9 cellular contexts compared by ENCODE assay signal in genomic region chr12:76266797-76267196, GRCh38.
DNase-seq lines count a peak whose midpoint lies in the region; ATAC-seq, FAIRE-seq and TF ChIP-seq lines count a peak whose summit lies in the region.
"Had no signal": no experiment of that assay in that cellular context is flagged by ENCODE, and none has a peak within 500 bp of the region (broad histone marks: within the 10 kb centered on the region; RNA-seq: fewer than 3 reads in every experiment).

No MANE protein-coding gene starts in this region.

- H3K56ac ChIP-seq in H1 (replicated peaks; ENCODE audit: insufficient read length, low read depth, low read length): no peak overlapping the region

- H3K23me2 ChIP-seq in H1 (ENCODE audit: low read depth, low read length): no peaks in the 10 kb centered on the region

- POLR2A ChIA-PET in H1 (lab: Charles Lee; ENCODE audit: partially characterized antibody): interaction anchor here (1.2 kb wide), 2 partner anchors 76 to 82 kb away, joined by 3 read pairs; partner anchors contain the start of gene BBS10

- no peak overlapping the region for H3K23ac ChIP-seq in H1 (ENCODE audit: insufficient read length)

- no peak overlapping the region for H2BK12ac ChIP-seq in H1 (ENCODE audit: low read depth, low read length)

- no peaks in the 10 kb centered on the region for H4K20me1 ChIP-seq in H1 (replicated peaks in 1 of 2; ENCODE audit: control insufficient read depth in 1 of 2, insufficient read depth in 2 of 2, low read length in 2 of 2)

- TF ChIP-seq CTCF in H1 (IDR thresholded peaks at IDR 0.05; ENCODE audit: control extremely low read depth in 1 of 3, insufficient read depth in 1 of 3, low read depth in 1 of 3, low read length in 3 of 3) (no peak), lung (IDR thresholded peaks at IDR 0.05; ENCODE audit: control extremely low read depth, extremely low read depth) (no peak)

- H3K4me2 ChIP-seq in H1 (ENCODE audit: insufficient read depth in 1 of 2, low read depth in 2 of 2, low read length in 2 of 2): no peak overlapping the region

- H2BK15ac ChIP-seq in H1 (ENCODE audit: low read length): no peak overlapping the region

- no peak for FAIRE-seq in H1 (lab: Jason Lieb, UNC)

- no peak overlapping the region for H2AK5ac ChIP-seq in H1 (ENCODE audit: low read depth, low read length)

- no peak overlapping the region for H2BK5ac ChIP-seq in H1 (ENCODE audit: low read depth, low read length)

- TF ChIP-seq EP300 in H1 (IDR thresholded peaks at IDR 0.05; ENCODE audit: borderline replicate concordance in 1 of 2, low read depth in 2 of 2, low read length in 2 of 2): no peak

- H3K4ac ChIP-seq in H1 (replicated peaks; ENCODE audit: insufficient read length, low read depth, low read length): no peak overlapping the region

- H3K14ac ChIP-seq in H1 (ENCODE audit: insufficient read length): no peak overlapping the region

- H3K9ac ChIP-seq in H1 (replicated peaks in 1 of 4; ENCODE audit: extremely low read depth in 1 of 4, low read depth in 3 of 4, low read length in 3 of 4): no peak overlapping the region

- TF ChIP-seq RAD21 in H1 (IDR thresholded peaks at IDR 0.05 in 1 of 2, conservative IDR thresholded peaks at IDR 0.05 in 1 of 2; ENCODE audit: low read depth in 2 of 2, low read length in 2 of 2): no peak

- 95% methylated on average over 2 of the region's 2 CpGs; no CpG with 5 or more reads in 1 of the 2 experiments for WGBS in H1 (ENCODE audit: extremely low coverage in 1 of 2, insufficient coverage in 1 of 2, insufficient read length in 1 of 2, insufficient replicate concordance in 2 of 2, low coverage in 1 of 2, low lambda C conversion rate in 2 of 2, missing lambda C conversion rate in 1 of 2), 2 experiments
- 51 to 74% methylated on average over 2 of the region's 2 CpGs for WGBS in lung, 2 donors

- no peak overlapping the region for H4K5ac ChIP-seq in H1 (ENCODE audit: insufficient read length, low read depth, low read length)

- no peaks in the 10 kb centered on the region for H3K79me2 ChIP-seq in H1 (ENCODE audit: control insufficient read depth in 1 of 2, insufficient read depth in 2 of 2, low read length in 2 of 2)

- H3K27ac ChIP-seq in H1 (ENCODE audit: low read depth, low read length) (no peak overlapping the region), lung (ENCODE audit: low read depth in 1 of 2, low read length in 1 of 2) (peak overlapping the region; percentile 53 to 63)

- DNase-seq in AG20443 (ENCODE audit: low spot score): peak; percentile 87
- peak; percentile 88 for DNase-seq in NCI-H226
- no peak for DNase-seq in H1 (ENCODE audit: low read depth in 1 of 2, low spot score in 2 of 2)
- peak; percentile 85 for DNase-seq in lung (ENCODE audit: low spot score)
- no peak for DNase-seq in NK-92 (lab: John Stamatoyannopoulos, UW; ENCODE audit: unreplicated experiment)
- no peak for DNase-seq in NOMO-1 treated with DMSO at 0.1 percent for 48 hours (lab: John Stamatoyannopoulos, UW; ENCODE audit: unreplicated experiment)
- no peak for DNase-seq in SKM-1 (lab: John Stamatoyannopoulos, UW; ENCODE audit: unreplicated experiment)
- no peak for DNase-seq in activated CD4-positive, alpha-beta T cell treated with anti-CD3 and anti-CD28 coated beads, Interleukin-2, amount 50 U/mL, for 48 hours
- DNase-seq: activated B cell treated with CpG ODN at 0.5 μM for 24 hours had no signal

- H2AFZ ChIP-seq in H1 (ENCODE audit: low read length): peak overlapping the region; percentile 89; the same call in 1 of the 2 replicates

- H3K4me1 ChIP-seq in H1 (replicated peaks in 1 of 4; ENCODE audit: control insufficient read depth in 3 of 4, insufficient read depth in 4 of 4, low read length in 3 of 4): no peaks in the 10 kb centered on the region; a peak in 1 of 7 replicates
- peaks cover 0 to 2% of the 10 kb centered on the region in 2 donors for H3K4me1 ChIP-seq in lung (ENCODE audit: control insufficient read depth in 2 of 2, insufficient read depth in 2 of 2, low read length in 2 of 2)

- H3K4me3 ChIP-seq in H1 (ENCODE audit: extremely low read depth in 1 of 4, insufficient read depth in 2 of 4, low read depth in 3 of 4, low read length in 4 of 4) (no peak overlapping the region), lung (no peak overlapping the region)

- H4K91ac ChIP-seq in H1 (replicated peaks; ENCODE audit: insufficient read length, low read length): no peak overlapping the region

- no peak overlapping the region for H2BK20ac ChIP-seq in H1 (ENCODE audit: low read length)

- H3K27me3 ChIP-seq in H1 (replicated peaks in 1 of 4; ENCODE audit: control insufficient read depth in 3 of 4, extremely low read depth in 1 of 4, insufficient read depth in 3 of 4, low read length in 3 of 4): no peaks in the 10 kb centered on the region
- no peaks in the 10 kb centered on the region for H3K27me3 ChIP-seq in lung (ENCODE audit: control insufficient read depth, insufficient read depth)

- TF ChIP-seq POLR2A in H1 (IDR thresholded peaks at IDR 0.05; ENCODE audit: control extremely low read depth in 1 of 2, low read depth in 2 of 2, low read length in 2 of 2): no peak

- no peak overlapping the region for H3K18ac ChIP-seq in H1 (ENCODE audit: extremely low read depth, low read length)

- no peaks in the 10 kb centered on the region for H3K36me3 ChIP-seq in H1 (ENCODE audit: control insufficient read depth in 2 of 4, insufficient read depth in 4 of 4, low read length in 3 of 4)
- H3K36me3 ChIP-seq in lung (ENCODE audit: control insufficient read depth in 2 of 2, insufficient read depth in 2 of 2, low read length in 2 of 2): no peaks in the 10 kb centered on the region

- H2BK120ac ChIP-seq in H1 (replicated peaks; ENCODE audit: low read depth, low read length): no peak overlapping the region

- peaks cover 0 to 3% of the 10 kb centered on the region in 2 experiments; a peak in 1 of 4 replicates for H3K9me3 ChIP-seq in H1 (ENCODE audit: insufficient read depth in 2 of 2, low read depth in 1 of 2, low read length in 1 of 2)
- no peaks in the 10 kb centered on the region for H3K9me3 ChIP-seq in lung (ENCODE audit: control insufficient read depth in 2 of 2, insufficient read depth in 1 of 2, low read length in 1 of 2)

- no peaks in the 10 kb centered on the region for H3K79me1 ChIP-seq in H1 (ENCODE audit: low read depth, low read length)

- CTCF ChIA-PET in H1 (lab: Charles Lee; ENCODE audit: partially characterized antibody): interaction anchor here (0.9 to 1.3 kb wide), 4 partner anchors 11 to 207 kb away, joined by 3 read pairs; no protein-coding TSS in a partner anchor

- ATAC-seq in lung (ENCODE audit: insufficient read depth, low FRiP score): peak; percentile 83

- no peak overlapping the region for H4K8ac ChIP-seq in H1 (ENCODE audit: extremely low read depth, insufficient read depth, low read length)

TF ChIP-seq in H1, 55 proteins besides CTCF, POLR2A, EP300 and RAD21 (continues in another document):
- TF ChIP-seq BRCA1 (IDR thresholded peaks at IDR 0.05; ENCODE audit: low read depth, low read length): no peak
- TF ChIP-seq POU5F1 (IDR thresholded peaks at IDR 0.05; ENCODE audit: low read depth, low read length): no peak

Comparison
In these comparisons a context has a peak if more than half of its experiments do, and no peak if none do; other contexts are left out.
1. DNase-seq: peak in AG20443 (single experiment), NCI-H226 (single experiment) and lung (single experiment); none in H1 (0 of 2), NK-92 (single experiment), NOMO-1 treated with DMSO at 0.1 percent for 48 hours (single experiment), SKM-1 (single experiment) and activated CD4-positive, alpha-beta T cell treated with anti-CD3 and anti-CD28 coated beads, Interleukin-2, amount 50 U/mL, for 48 hours (0 of 2).